Comparison of ENCODE assay signal across 9 cellular contexts in genomic region chr7:6250364-6250833, GRCh38. TPM values are rescaled to one million over a fixed set of nuclear protein-coding genes. Genes with fewer than 3 reads are reported as not detected.
A peak's percentile ranks its signal among the peaks of the same experiment; 100 is the strongest.
DNase-seq lines count a peak whose midpoint lies in the region; ATAC-seq lines count a peak whose summit lies in the region.
"Had no signal": no experiment of that assay in that cellular context is flagged by ENCODE, and none has a peak within 500 bp of the region (broad histone marks: within the 10 kb centered on the region; RNA-seq: fewer than 3 reads in every experiment).

No MANE protein-coding gene starts in this region.

- DNase-seq in left ventricle myocardium superior = no peak
- DNase-seq in cerebellar nuclear complex (lab: John Stamatoyannopoulos, UW) = no peak
- DNase-seq in medulla oblongata (ENCODE audit: extremely low spot score) = no peak
- DNase-seq in SIG-M5 treated with dmso at 0.1 percent for 504 hours (lab: John Stamatoyannopoulos, UW; ENCODE audit: unreplicated experiment) = no peak
- DNase-seq in HK-2 (ENCODE audit: unreplicated experiment) = no peak
- DNase-seq: NCI-H526 treated with DMSO at 0.1 percent for 48 hours had no signal

- ATAC-seq in GM18502 (IDR thresholded peaks at IDR 0.05; ENCODE audit: poor library complexity, unreplicated experiment) (peak; percentile 72), GM19467 (IDR thresholded peaks at IDR 0.05; ENCODE audit: unreplicated experiment) (peak; percentile 48), HG03432 (IDR thresholded peaks at IDR 0.05; ENCODE audit: unreplicated experiment) (peak; percentile 91), left ventricle myocardium superior (peak; percentile 42)

- intact Hi-C loops in left ventricle myocardium superior (cut with micrococcal nuclease) = no loop called here

RNA-seq across cellular contexts. Expression of gene CYTH3, which starts 22.0 kb away (rescaled TPM):
- total RNA-seq in left ventricle myocardium superior = 27.8 TPM
